Comparison of ENCODE assay signal across 1 cellular context in genomic region chr16:4614571-4615388, GRCh38.
TF ChIP-seq lines count a peak whose summit lies in the region.

TSS of gene UBALD1 (minus strand) at chr16:4614888. CDS start at chr16:4614797, 91 bp downstream.

TF ChIP-seq in HepG2, 621 proteins besides CTCF, POLR2A, EP300 and RAD21 (continued from another document and continues in another):
- TF ChIP-seq ZNF280B (CRISPR knock-in tag; IDR thresholded peaks at IDR 0.05; ENCODE audit: borderline replicate concordance) (no peak), ZNF30 (CRISPR knock-in tag; IDR thresholded peaks at IDR 0.05) (no peak), MXD3 (CRISPR knock-in tag; IDR thresholded peaks at IDR 0.05) (peak; percentile 84; the same call in 1 of the 2 replicates), ZGPAT (CRISPR knock-in tag; IDR thresholded peaks at IDR 0.05) (peak; percentile 75), MED13 (CRISPR knock-in tag; IDR thresholded peaks at IDR 0.05) (peak; percentile 69; the same call in 1 of the 2 replicates), TEAD2 (CRISPR knock-in tag; IDR thresholded peaks at IDR 0.05) (0 out of 2 replicates have a peak, but pooled peaks have one; percentile 28), NFE2L2 (IDR thresholded peaks at IDR 0.05; ENCODE audit: low read length) (no peak), ZFP91 (CRISPR knock-in tag; IDR thresholded peaks at IDR 0.05; ENCODE audit: borderline replicate concordance) (peak; percentile 48; the same call in 1 of the 2 replicates), RARA (CRISPR knock-in tag; IDR thresholded peaks at IDR 0.05) (0 out of 2 replicates have a peak, but pooled peaks have one; percentile 39), ZNF143 (CRISPR knock-in tag; IDR thresholded peaks at IDR 0.05) (peak; percentile 97), HOXA9 (CRISPR knock-in tag; IDR thresholded peaks at IDR 0.05; ENCODE audit: borderline replicate concordance) (peak; percentile 86; the same call in 1 of the 2 replicates), PRDM10 (CRISPR knock-in tag; IDR thresholded peaks at IDR 0.05; ENCODE audit: low read depth) (peak; percentile 68; the same call in 1 of the 2 replicates), SRY (CRISPR knock-in tag; IDR thresholded peaks at IDR 0.05) (peak; percentile 66; the same call in 1 of the 2 replicates), TIGD3 (CRISPR knock-in tag; IDR thresholded peaks at IDR 0.05; ENCODE audit: borderline replicate concordance) (peak; percentile 24; the same call in 1 of the 2 replicates), TARDBP (CRISPR knock-in tag; IDR thresholded peaks at IDR 0.05) (peak; percentile 62; the same call in 1 of the 2 replicates), FOSL1 (CRISPR knock-in tag; IDR thresholded peaks at IDR 0.05; ENCODE audit: borderline replicate concordance) (peak; percentile 94), ZBTB8A (CRISPR knock-in tag; IDR thresholded peaks at IDR 0.05; ENCODE audit: borderline replicate concordance, low read depth) (peak; percentile 99), TGIF2 (CRISPR knock-in tag; IDR thresholded peaks at IDR 0.05) (0 out of 2 replicates have a peak, but pooled peaks have one; percentile 25), THAP8 (CRISPR knock-in tag; IDR thresholded peaks at IDR 0.05; ENCODE audit: borderline replicate concordance) (no peak), MNT (IDR thresholded peaks at IDR 0.05) (peak; percentile 68), HOXD1 (CRISPR knock-in tag; IDR thresholded peaks at IDR 0.05) (peak; percentile 91), ZNF431 (CRISPR knock-in tag; IDR thresholded peaks at IDR 0.05; ENCODE audit: borderline replicate concordance, low read depth) (peak; percentile 47; the same call in 1 of the 2 replicates), HOXA7 (CRISPR knock-in tag; IDR thresholded peaks at IDR 0.05) (no peak), ZNF207 (IDR thresholded peaks at IDR 0.05; ENCODE audit: borderline replicate concordance) (no peak), SATB2 (CRISPR knock-in tag; IDR thresholded peaks at IDR 0.05) (peak; percentile 98), ZNF747 (CRISPR knock-in tag; IDR thresholded peaks at IDR 0.05; ENCODE audit: borderline replicate concordance) (peak; percentile 79; the same call in 1 of the 2 replicates), CENPX (CRISPR knock-in tag; IDR thresholded peaks at IDR 0.05) (no peak), SP1 (IDR thresholded peaks at IDR 0.05) (no peak), SP1 (CRISPR knock-in tag; IDR thresholded peaks at IDR 0.05) (peak; percentile 62; the same call in 1 of the 2 replicates), PHF21A (CRISPR knock-in tag; IDR thresholded peaks at IDR 0.05) (peak; percentile 83), HCFC1 (IDR thresholded peaks at IDR 0.05; ENCODE audit: low read depth, low read length) (peak; percentile 90), TFE3 (CRISPR knock-in tag; IDR thresholded peaks at IDR 0.05) (peak; percentile 59; the same call in 1 of the 2 replicates), ZNF574 (CRISPR knock-in tag; IDR thresholded peaks at IDR 0.05) (peak; percentile 85), ZNF460 (CRISPR knock-in tag; IDR thresholded peaks at IDR 0.05; ENCODE audit: borderline replicate concordance) (no peak), NAIF1 (CRISPR knock-in tag; IDR thresholded peaks at IDR 0.05; ENCODE audit: borderline replicate concordance) (no peak), CREM (IDR thresholded peaks at IDR 0.05) (peak; percentile 77), CREM (CRISPR knock-in tag; IDR thresholded peaks at IDR 0.05) (no peak), POLR2G (IDR thresholded peaks at IDR 0.05; ENCODE audit: low read depth, low read length) (peak; percentile 93), RFXAP (CRISPR knock-in tag; IDR thresholded peaks at IDR 0.05; ENCODE audit: borderline replicate concordance) (peak; percentile 38; the same call in 1 of the 2 replicates), PHF8 (CRISPR knock-in tag; IDR thresholded peaks at IDR 0.05) (peak; percentile 80), ZNF639 (CRISPR knock-in tag; conservative IDR thresholded peaks at IDR 0.05) (peak; percentile 99), NCOA5 (CRISPR knock-in tag; IDR thresholded peaks at IDR 0.05) (no peak), ERF (CRISPR knock-in tag; IDR thresholded peaks at IDR 0.05) (peak; percentile 88), FOSL2 (CRISPR knock-in tag; IDR thresholded peaks at IDR 0.05) (peak; percentile 99), ESRRA (CRISPR knock-in tag; IDR thresholded peaks at IDR 0.05; ENCODE audit: low read depth) (peak; percentile 78)
